ENCODE assay signal across 16 cellular contexts in the genomic region with DNA sequence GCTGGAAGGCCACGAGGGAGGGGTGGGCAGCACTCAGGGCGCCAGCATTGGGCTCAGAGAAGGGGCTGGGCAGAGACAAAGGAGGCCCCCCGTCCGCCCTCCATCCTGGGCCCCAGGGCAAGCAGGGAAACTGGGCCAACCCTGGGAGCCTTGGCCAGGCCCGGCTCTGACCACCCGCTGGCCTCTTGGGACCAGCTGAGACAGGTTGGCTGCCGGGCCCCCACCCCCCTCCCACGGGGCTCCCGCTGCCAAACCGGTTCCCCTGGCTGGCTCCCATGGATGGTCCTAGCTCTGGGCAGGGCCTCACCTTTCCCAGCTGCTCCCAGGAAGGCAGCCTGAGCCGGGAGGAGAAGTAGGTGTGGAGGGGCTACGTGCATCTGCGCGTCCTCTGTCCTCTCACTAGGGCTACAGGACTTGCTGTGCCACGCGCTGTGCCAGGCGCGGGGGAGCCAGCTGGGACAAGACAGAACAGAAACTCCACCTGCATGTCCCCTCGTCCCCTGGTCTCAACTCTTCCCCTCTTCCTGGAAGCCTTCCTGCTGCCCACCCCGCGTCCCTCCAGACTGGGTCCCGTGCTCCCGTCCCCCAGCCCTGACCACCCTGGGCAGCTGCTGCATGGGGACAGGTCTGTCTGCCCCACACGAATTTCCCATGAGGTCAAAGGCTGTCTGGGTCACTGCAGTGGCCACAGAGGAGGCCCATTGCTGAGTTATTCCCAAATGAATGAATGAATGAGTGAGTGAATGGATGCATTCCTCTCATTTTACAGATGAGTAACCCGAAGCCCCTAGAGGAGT. TPM values are rescaled to one million over a fixed set of nuclear protein-coding genes. Genes with fewer than 3 reads are reported as not detected.
A peak's percentile ranks its signal among the peaks of the same experiment; 100 is the strongest.
DNase-seq lines count a peak whose midpoint lies in the region; ATAC-seq, FAIRE-seq and TF ChIP-seq lines count a peak whose summit lies in the region.
"Had no signal": no experiment of that assay in that cellular context is flagged by ENCODE, and none has a peak within 500 bp of the region (broad histone marks: within the 10 kb centered on the region; RNA-seq: fewer than 3 reads in every experiment).

No MANE protein-coding gene starts in this region.

- no peak for TF ChIP-seq POLR2A in right lobe of liver (IDR thresholded peaks at IDR 0.05)

- 75% methylated on average over 4 of the region's 25 CpGs for WGBS in right lobe of liver (ENCODE audit: insufficient coverage, low coverage, low lambda C conversion rate, missing lambda C conversion rate)
- WGBS in urinary bladder, result 69% methylated on average over 25 of the region's 25 CpGs

- H3K27me3 ChIP-seq in bronchial epithelial cell (ENCODE audit: control insufficient read depth, insufficient read depth, low read length), result no peaks in the 10 kb centered on the region
- H3K27me3 ChIP-seq in right lobe of liver, result no peaks in the 10 kb centered on the region
- H3K27me3 ChIP-seq: neutrophil had no signal

- H3K27ac ChIP-seq in right lobe of liver (no peak overlapping the region), urinary bladder (ENCODE audit: low read depth) (peak overlapping the region; percentile 80)
- H3K27ac ChIP-seq: neutrophil had no signal

- ATAC-seq in right lobe of liver, result peak in 3 of 4 donors; percentile 4 to 15 (median 9)

- no peaks in the 10 kb centered on the region for H3K9me3 ChIP-seq in right lobe of liver
- H3K9me3 ChIP-seq: neutrophil had no signal

- intact Hi-C loops in right lobe of liver (cut with DNase I), result no loop called here

- no peak for FAIRE-seq in bronchial epithelial cell (lab: Jason Lieb, UNC)
- FAIRE-seq: A204.1 had no signal

- TF ChIP-seq CTCF in bronchial epithelial cell (IDR thresholded peaks at IDR 0.05; ENCODE audit: insufficient read depth, low read length, severe bottlenecking), result no peak
- TF ChIP-seq CTCF in right lobe of liver (IDR thresholded peaks at IDR 0.05), result no peak

- H3K4me1 ChIP-seq in right lobe of liver, result peaks cover 0 to 17% (median 0%) of the 10 kb centered on the region in 4 donors
- H3K4me1 ChIP-seq in urinary bladder (ENCODE audit: insufficient read depth), result peaks cover 3% of the 10 kb centered on the region

- peak; percentile 22 for DNase-seq in NCI-H748 (lab: John Stamatoyannopoulos, UW; ENCODE audit: unreplicated experiment)
- DNase-seq in NCI-H748 treated with DMSO at 0.1 percent for 48 hours (lab: John Stamatoyannopoulos, UW), result no peak
- peak; percentile 60 for DNase-seq in bronchial epithelial cell (ENCODE audit: low read depth)
- no peak for DNase-seq in right lobe of liver
- no peak for DNase-seq in T-helper 9 cell
- no peak for DNase-seq in NCI-H2107 (lab: John Stamatoyannopoulos, UW)
- DNase-seq in superior temporal gyrus (ENCODE audit: extremely low spot score), result no peak
- DNase-seq: activated CD4-positive, alpha-beta T cell treated with anti-CD3 and anti-CD28 coated beads, Interleukin-2, amount 50 U/mL, for 48 hours; EL; HCEC 1CT; NCI-H774; stimulated activated CD4-positive, alpha-beta T cell treated with anti-CD3 and anti-CD28 coated beads, Interleukin-2, amount 100 ng/mL, for 48 hours had no signal

- H3K36me3 ChIP-seq in bronchial epithelial cell (ENCODE audit: control insufficient read depth, insufficient read depth, low read length) (peaks cover 6% of the 10 kb centered on the region), right lobe of liver (no peaks in the 10 kb centered on the region), urinary bladder (ENCODE audit: insufficient read depth) (peaks cover 2% of the 10 kb centered on the region)

- H3K4me3 ChIP-seq in bronchial epithelial cell (ENCODE audit: low read depth, low read length) (peak overlapping the region; percentile 40), right lobe of liver (no peak overlapping the region), urinary bladder (ENCODE audit: low read depth, low read length) (no peak overlapping the region)

RNA-seq across cellular contexts. Expression of a gene that starts 29.1 kb away (rescaled TPM):
- total RNA-seq in bronchial epithelial cell (9.5 and 22.4 TPM in 2 replicates), right lobe of liver (not detected), urinary bladder (1.1 TPM)
- 0.38 TPM for polyA plus RNA-seq in urinary bladder
- total RNA-seq: M059J had no signal

RNA-seq across cellular contexts. Expression of a gene that starts 36.4 kb away (rescaled TPM):
- not detected in 2 replicates for total RNA-seq in bronchial epithelial cell
- total RNA-seq in right lobe of liver, result not detected
- total RNA-seq in urinary bladder, result not detected
- not detected for polyA plus RNA-seq in urinary bladder
- total RNA-seq: M059J had no signal

RNA-seq across cellular contexts. Expression of a gene that starts 42.1 kb away (rescaled TPM):
- total RNA-seq in bronchial epithelial cell (4.5 and 6.8 TPM in 2 replicates), right lobe of liver (10 to 100 TPM; 11.4 to 16.6 (median 14.7) TPM), urinary bladder (7.8 TPM)
- polyA plus RNA-seq in urinary bladder, result 33.1 TPM

Comparison
In these comparisons a context has a peak if more than half of its experiments do, and no peak if none do; other contexts are left out.
1. DNase-seq: peak in NCI-H748 (single experiment) and bronchial epithelial cell (single experiment); none in NCI-H748 treated with DMSO at 0.1 percent for 48 hours (single experiment), right lobe of liver (0 of 3), T-helper 9 cell (single experiment), NCI-H2107 (single experiment) and superior temporal gyrus (single experiment).